ENCODE assay signal across 7 cellular contexts in the genomic region with DNA sequence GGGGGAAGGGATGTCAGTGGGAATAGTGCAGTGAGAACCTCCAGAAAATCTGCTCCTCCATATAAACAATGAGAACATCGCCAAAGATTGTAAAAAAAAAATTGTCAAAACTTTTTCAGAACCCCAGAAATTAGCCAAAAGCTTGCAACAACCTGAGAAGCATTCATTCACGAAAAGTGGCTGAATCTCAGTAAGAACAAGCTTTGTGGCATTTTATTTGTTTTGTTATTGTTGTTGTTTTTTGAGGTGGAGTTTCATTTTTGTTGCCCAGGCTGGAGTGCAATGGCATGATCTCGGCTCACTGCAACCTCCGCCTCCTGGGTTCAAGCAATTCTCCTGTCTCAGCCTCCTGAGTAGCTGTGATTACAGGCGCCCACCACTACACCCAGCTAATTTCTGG.
A peak's percentile ranks its signal among the peaks of the same experiment; 100 is the strongest.
DNase-seq lines count a peak whose midpoint lies in the region; ATAC-seq, FAIRE-seq and TF ChIP-seq lines count a peak whose summit lies in the region.
"Not testable (repeated sequence)": the region's sequence is repeated elsewhere in the genome, so short reads cannot be mapped to it uniquely, and the experiment has no call there.

No MANE protein-coding gene starts in this region.

- H3K27me3 ChIP-seq in ACC112 (ENCODE audit: insufficient read depth, low read length); mammary epithelial cell (ENCODE audit: insufficient read depth, low read length); HepG2 (ENCODE audit: control insufficient read depth in 1 of 2, insufficient read depth in 2 of 2, low read length in 2 of 2); prostate gland (replicated peaks; ENCODE audit: insufficient read depth); suprapubic skin: not testable (repeated sequence)

- H3K27ac Mint-ChIP-seq in activated naive CD4-positive, alpha-beta T cell treated with anti-CD3 and anti-CD28 coated beads for 36 hours, result peak overlapping the region; percentile 20

- not testable (repeated sequence) for H3K4me3 ChIP-seq in ACC112 (ENCODE audit: low read depth, low read length); mammary epithelial cell (replicated peaks in 1 of 3; ENCODE audit: insufficient read depth in 1 of 3, low read depth in 2 of 3, low read length in 3 of 3); HepG2 (replicated peaks in 1 of 3; ENCODE audit: insufficient read depth in 1 of 3, low read depth in 2 of 3, low read length in 3 of 3); prostate gland; suprapubic skin

- H3K9ac ChIP-seq in mammary epithelial cell (ENCODE audit: insufficient read depth, low read length), result not testable (repeated sequence)
- peak overlapping the region; percentile 66 for H3K9ac ChIP-seq in HepG2 (ENCODE audit: insufficient read depth, low read depth, low read length)

- TF ChIP-seq CTCF in RWPE1 (conservative IDR thresholded peaks at IDR 0.05; ENCODE audit: low read depth); mammary epithelial cell (conservative IDR thresholded peaks at IDR 0.05 in 1 of 2, IDR thresholded peaks at IDR 0.05 in 1 of 2; ENCODE audit: extremely low read depth in 1 of 2, insufficient read depth in 1 of 2, low read depth in 1 of 2, low read length in 2 of 2); HepG2 (CRISPR knock-in tag; IDR thresholded peaks at IDR 0.05); prostate gland (IDR thresholded peaks at IDR 0.05); suprapubic skin (IDR thresholded peaks at IDR 0.05): not testable (repeated sequence)

- H3K27me3 Mint-ChIP-seq in activated naive CD4-positive, alpha-beta T cell treated with anti-CD3 and anti-CD28 coated beads for 36 hours (ENCODE audit: low read depth), result not testable (repeated sequence)

- not testable (repeated sequence) for FAIRE-seq in HepG2 (lab: Jason Lieb, UNC)

- TF ChIP-seq POLR2A in HepG2 (IDR thresholded peaks at IDR 0.05; ENCODE audit: insufficient read depth in 1 of 2, low read depth in 2 of 2, low read length in 2 of 2); prostate gland (IDR thresholded peaks at IDR 0.05); suprapubic skin (IDR thresholded peaks at IDR 0.05): not testable (repeated sequence)

- H3K4me1 ChIP-seq in ACC112 (ENCODE audit: control insufficient read depth, insufficient read depth, low read length, unreplicated experiment) (peaks cover 58% of the 10 kb centered on the region), mammary epithelial cell (ENCODE audit: insufficient read depth, low read length) (peaks cover 30% of the 10 kb centered on the region), HepG2 (ENCODE audit: insufficient read depth, low read length) (peaks cover 66% of the 10 kb centered on the region), suprapubic skin (peaks cover 54% of the 10 kb centered on the region)
- not testable (repeated sequence) for H3K4me1 ChIP-seq in prostate gland (replicated peaks)

- BruUV-seq in mammary epithelial cell (replicated peaks; lab: Mats Ljungman, UMichigan); HepG2 (replicated peaks; lab: Mats Ljungman, UMichigan): not testable (repeated sequence)

- POLR2A ChIA-PET in RWPE1 (lab: Yijun Ruan, JAX; ENCODE audit: low non-redundant PET), result not testable (repeated sequence)
- POLR2A ChIA-PET in HepG2 (lab: Yijun Ruan, JAX), result interaction anchor here (1.9 to 5.1 kb wide), 7 partner anchors 8 to 225 kb away, joined by 7 to 178 read pairs (median 28); partner anchors contain the start of gene NFIL3

- TF ChIP-seq EP300 in HepG2 (IDR thresholded peaks at IDR 0.05; ENCODE audit: low read depth in 2 of 2, low read length in 2 of 2); HepG2 (CRISPR knock-in tag; IDR thresholded peaks at IDR 0.05; ENCODE audit: borderline replicate concordance); suprapubic skin (IDR thresholded peaks at IDR 0.05): not testable (repeated sequence)

- CTCF ChIA-PET in RWPE1 (lab: Yijun Ruan, JAX), result interaction anchor here (0.6 to 1.2 kb wide), 3 partner anchors 8 to 530 kb away, joined by 3 to 8 read pairs (median 6); no protein-coding TSS in a partner anchor
- CTCF ChIA-PET in activated naive CD4-positive, alpha-beta T cell treated with anti-CD3 and anti-CD28 coated beads for 36 hours (lab: Charles Lee), result interaction anchor here (0.6 to 1.3 kb wide), 3 partner anchors 9 to 227 kb away, joined by 3 to 6 read pairs (median 3); no protein-coding TSS in a partner anchor
- CTCF ChIA-PET in mammary epithelial cell (lab: Charles Lee; ENCODE audit: low non-redundant PET), result interaction anchor here (0.7 kb wide), 1 partner anchor 388 kb away, joined by 5 read pairs; no protein-coding TSS in a partner anchor
- CTCF ChIA-PET in HepG2 (lab: Yijun Ruan, JAX; ENCODE audit: low intra/inter-chr PET ratio, low total read pairs), result not testable (repeated sequence)

- not testable (repeated sequence) for H4K20me1 ChIP-seq in mammary epithelial cell (ENCODE audit: insufficient read depth, low read length); HepG2 (ENCODE audit: insufficient read depth, low read length)

- H3K4me2 ChIP-seq in mammary epithelial cell (ENCODE audit: insufficient read depth, low read depth, low read length), result not testable (repeated sequence)
- peak overlapping the region; percentile 58 for H3K4me2 ChIP-seq in HepG2 (ENCODE audit: low read depth, low read length)

- not testable (repeated sequence) for TF ChIP-seq RAD21 in HepG2 (CRISPR knock-in tag; IDR thresholded peaks at IDR 0.05)

- peaks cover 23% of the 10 kb centered on the region for H3K9me3 Mint-ChIP-seq in activated naive CD4-positive, alpha-beta T cell treated with anti-CD3 and anti-CD28 coated beads for 36 hours

- H3K27ac ChIP-seq in ACC112 (ENCODE audit: low read depth, low read length) (peak overlapping the region; percentile 95; the same call in 1 of the 2 replicates), RWPE1 (peak overlapping the region; percentile 23; the same call in 1 of the 2 replicates), mammary epithelial cell (ENCODE audit: insufficient read depth, low read depth, low read length) (peak overlapping the region; percentile 73), HepG2 (ENCODE audit: extremely low read length, insufficient read depth, low read length) (peak overlapping the region; percentile 100), prostate gland (peak overlapping the region; percentile 16 to 65), suprapubic skin (peak overlapping the region; percentile 93)

- ATAC-seq in HepG2, result not testable (repeated sequence)

- H2AFZ ChIP-seq in ACC112 (ENCODE audit: low read length, unreplicated experiment); mammary epithelial cell (ENCODE audit: low read depth, low read length); HepG2 (ENCODE audit: low read length): not testable (repeated sequence)

- H3K36me3 Mint-ChIP-seq in activated naive CD4-positive, alpha-beta T cell treated with anti-CD3 and anti-CD28 coated beads for 36 hours (ENCODE audit: low read depth), result peaks cover 22% of the 10 kb centered on the region

- 100% methylated on average over 5 of the region's 5 CpGs for WGBS in mammary epithelial cell (ENCODE audit: low coverage, missing lambda C conversion rate)
- 92% methylated on average over 5 of the region's 5 CpGs for WGBS in HepG2 (ENCODE audit: low lambda C conversion rate)
- WGBS in prostate gland, result 93% methylated on average over 5 of the region's 5 CpGs
- WGBS in suprapubic skin, result 97% methylated on average over 5 of the region's 5 CpGs

- H3K4me1 Mint-ChIP-seq in activated naive CD4-positive, alpha-beta T cell treated with anti-CD3 and anti-CD28 coated beads for 36 hours (ENCODE audit: low read depth), result peaks cover 44% of the 10 kb centered on the region

- H3K36me3 ChIP-seq in ACC112 (ENCODE audit: insufficient read depth, low read length), result peaks cover 10% of the 10 kb centered on the region; the same call in 1 of the 2 replicates
- not testable (repeated sequence) for H3K36me3 ChIP-seq in mammary epithelial cell (ENCODE audit: insufficient read depth, low read length); HepG2 (replicated peaks in 1 of 2; ENCODE audit: control insufficient read depth in 1 of 2, insufficient read depth in 2 of 2, low read length in 2 of 2); prostate gland; suprapubic skin

- dilution Hi-C loops in mammary epithelial cell (cut with HindIII; ENCODE audit: low sequenced_read_pairs), result not testable (repeated sequence)

- not testable (repeated sequence) for H3K4me3 Mint-ChIP-seq in activated naive CD4-positive, alpha-beta T cell treated with anti-CD3 and anti-CD28 coated beads for 36 hours

- H3K9me3 ChIP-seq in mammary epithelial cell (replicated peaks; ENCODE audit: insufficient read depth, low read length); prostate gland; suprapubic skin: not testable (repeated sequence)
- H3K9me3 ChIP-seq in HepG2 (ENCODE audit: low read length), result peaks cover 28% of the 10 kb centered on the region

- in situ Hi-C loops in mammary epithelial cell (cut with MboI; ENCODE audit: low sequenced_read_pairs in 2 of 2), result not testable (repeated sequence)
- in situ Hi-C loops in HepG2 (cut with HindIII; ENCODE audit: extremely low pct_ligation_motif_present, low pct_unique_long_range_greater_than_20kb), result loop anchor here (10.0 kb wide), 1 partner anchor 154 kb away; no protein-coding TSS in a partner anchor

- DNase-seq in RWPE1 (ENCODE audit: low spot score); activated naive CD4-positive, alpha-beta T cell treated with anti-CD3 and anti-CD28 coated beads for 36 hours; mammary epithelial cell; HepG2 (ENCODE audit: low spot score); prostate gland (ENCODE audit: low spot score); suprapubic skin (ENCODE audit: low spot score in 2 of 2): not testable (repeated sequence)

- intact Hi-C loops in activated naive CD4-positive, alpha-beta T cell treated with anti-CD3 and anti-CD28 coated beads for 36 hours (cut with micrococcal nuclease), result not testable (repeated sequence)
- intact Hi-C loops in mammary epithelial cell (cut with micrococcal nuclease), result loop anchor here (5.0 to 10.0 kb wide), 3 partner anchors 76 to 282 kb away; partner anchors contain the start of gene NFIL3
- intact Hi-C loops in HepG2 (cut with micrococcal nuclease; ENCODE audit: unreplicated experiment), result loop anchor here (5.0 to 10.0 kb wide), 2 partner anchors 134 to 163 kb away; partner anchors contain the start of gene AUH
- intact Hi-C loops in prostate gland (cut with DNase I), result loop anchor here (10.0 kb wide), 1 partner anchor 746 kb away; no protein-coding TSS in a partner anchor

- not testable (repeated sequence) for H3K79me2 ChIP-seq in ACC112 (ENCODE audit: control insufficient read depth, insufficient read depth, low read length, unreplicated experiment); mammary epithelial cell (ENCODE audit: insufficient read depth, low read length)
- peaks cover 19% of the 10 kb centered on the region for H3K79me2 ChIP-seq in HepG2 (ENCODE audit: insufficient read depth, low read length)

Comparison
In these comparisons a context has a peak if more than half of its experiments do, and no peak if none do; other contexts are left out.
1. H3K27ac ChIP-seq: peak in every context shown above with its lines; median percentile 100 in HepG2; 95 in ACC112; 93 in suprapubic skin; 73 in mammary epithelial cell; 40 in prostate gland; 23 in RWPE1.